19 cellular contexts compared by ENCODE assay signal in genomic region chr21:46159841-46160562, GRCh38. TPM values are rescaled to one million over a fixed set of nuclear protein-coding genes. Genes with fewer than 3 reads are reported as not detected.
DNase-seq lines count a peak whose midpoint lies in the region; ATAC-seq and TF ChIP-seq lines count a peak whose summit lies in the region.
"Had no signal": no experiment of that assay in that cellular context is flagged by ENCODE, and none has a peak within 500 bp of the region (broad histone marks: within the 10 kb centered on the region; RNA-seq: fewer than 3 reads in every experiment).

No MANE protein-coding gene starts in this region.

- no peaks in the 10 kb centered on the region for H3K27me3 Mint-ChIP-seq in activated T-cell treated with anti-CD3 and anti-CD28 coated beads, Interleukin-2, amount 50 U/mL, for 24 hours
- peaks cover 6% of the 10 kb centered on the region for H3K27me3 Mint-ChIP-seq in neural progenitor cell (ENCODE audit: insufficient read depth, low read depth)

- H2AK9ac ChIP-seq in IMR-90 (replicated peaks; ENCODE audit: low read depth, low read length, poor library complexity) = no peak overlapping the region

- H3K9me3 Mint-ChIP-seq in activated T-cell treated with anti-CD3 and anti-CD28 coated beads, Interleukin-2, amount 50 U/mL, for 24 hours = no peaks in the 10 kb centered on the region
- peaks cover 7% of the 10 kb centered on the region for H3K9me3 Mint-ChIP-seq in neural progenitor cell
- H3K9me3 Mint-ChIP-seq: activated T-helper 1 cell treated with anti-CD3 and anti-CD28 coated beads, Interleukin-12 subunit alpha, Interleukin-12 subunit beta, Interleukin-2, Interleukin-4 antibody, amounts not matched to agents 30 ng/mL and 10 ng/mL and 1 ng/mL, durations not matched to agents 14 hours and 24 hours and 36 hours had no signal

- no peak for TF ChIP-seq RAD21 in IMR-90 (IDR thresholded peaks at IDR 0.05; ENCODE audit: low read length)

- H3K18ac ChIP-seq in IMR-90 (ENCODE audit: low read depth, low read length) = no peak overlapping the region

- H4K20me1 ChIP-seq in IMR-90 (ENCODE audit: insufficient read depth, low read length) (no peaks in the 10 kb centered on the region), neural progenitor cell (ENCODE audit: low read depth) (no peaks in the 10 kb centered on the region)

- H3K9ac ChIP-seq in IMR-90 (ENCODE audit: low read depth, low read length) = no peak overlapping the region
- H3K9ac ChIP-seq in neural progenitor cell = no peak overlapping the region
- H3K9ac ChIP-seq: parathyroid adenoma had no signal

- TF ChIP-seq CTCF in IMR-90 (conservative IDR thresholded peaks at IDR 0.05; ENCODE audit: low read depth, low read length) (no peak), gastrocnemius medialis (IDR thresholded peaks at IDR 0.05 in 4 of 5, conservative IDR thresholded peaks at IDR 0.05 in 1 of 5) (no peak), neural progenitor cell (IDR thresholded peaks at IDR 0.05) (no peak)

- no peak overlapping the region for H3K27ac Mint-ChIP-seq in activated T-cell treated with anti-CD3 and anti-CD28 coated beads, Interleukin-2, amount 50 U/mL, for 24 hours
- no peak overlapping the region for H3K27ac Mint-ChIP-seq in neural progenitor cell
- H3K27ac Mint-ChIP-seq: activated T-helper 1 cell treated with anti-CD3 and anti-CD28 coated beads, Interleukin-12 subunit alpha, Interleukin-12 subunit beta, Interleukin-2, Interleukin-4 antibody, amounts not matched to agents 30 ng/mL and 10 ng/mL and 1 ng/mL, durations not matched to agents 14 hours and 24 hours and 36 hours had no signal

- H3K4me1 ChIP-seq in IMR-90 (ENCODE audit: control insufficient read depth, insufficient read depth, low read length) (no peaks in the 10 kb centered on the region), gastrocnemius medialis (no peaks in the 10 kb centered on the region), neural progenitor cell (no peaks in the 10 kb centered on the region)
- H3K4me1 ChIP-seq: parathyroid adenoma had no signal

- H4K8ac ChIP-seq in IMR-90 (ENCODE audit: low read depth in 2 of 2, low read length in 2 of 2) = no peak overlapping the region

- in situ Hi-C loops in IMR-90 (cut with MboI; ENCODE audit: low sequenced_read_pairs) (no loop called here), gastrocnemius medialis (cut with MboI; ENCODE audit: low sequenced_read_pairs in 4 of 4) (no loop called here)

- H3K56ac ChIP-seq in IMR-90 (ENCODE audit: extremely low read depth, insufficient read depth, low read length) = no peak overlapping the region

- POLR2A ChIA-PET in IMR-90 (lab: Charles Lee; ENCODE audit: unreplicated experiment) = no interaction called here

- no peaks in the 10 kb centered on the region for H3K79me1 ChIP-seq in IMR-90 (ENCODE audit: low read depth in 1 of 2, low read length in 2 of 2)

- intact Hi-C loops in IMR-90 (cut with micrococcal nuclease) = no loop called here
- intact Hi-C loops in gastrocnemius medialis (cut with DNase I; ENCODE audit: low total_unique reads) = no loop called here

- H3K36me3 Mint-ChIP-seq in activated T-cell treated with anti-CD3 and anti-CD28 coated beads, Interleukin-2, amount 50 U/mL, for 24 hours (ENCODE audit: low read depth) = no peaks in the 10 kb centered on the region
- H3K36me3 Mint-ChIP-seq in neural progenitor cell = peaks cover 9% of the 10 kb centered on the region

- DNase-seq in activated T-cell treated with anti-CD3 and anti-CD28 coated beads, Interleukin-2, amount 50 U/mL, for 24 hours = peak; percentile 26
- no peak for DNase-seq in activated T-cell treated with anti-CD3 and anti-CD28 coated beads, Interleukin-2, amount 50 U/mL, for 1 hour
- no peak for DNase-seq in IMR-90
- DNase-seq in ecto neural progenitor cell (ENCODE audit: low spot score) = peak; percentile 41
- DNase-seq in gastrocnemius medialis = peak; percentile 0 to 7
- DNase-seq in neural progenitor cell (ENCODE audit: low spot score) = no peak
- DNase-seq: ACHN; activated CD4-positive, alpha-beta T cell treated with anti-CD3 and anti-CD28 coated beads, Interleukin-2, amount 50 U/mL, for 1 hour; anterior cingulate cortex; DMS153; foreskin melanocyte; NCI-H1092 treated with DMSO at 0.1 percent for 48 hours; NCI-H748 treated with DMSO at 0.1 percent for 48 hours; PC-9 had no signal

- H3K23ac ChIP-seq in IMR-90 (ENCODE audit: low read depth, low read length) = no peak overlapping the region

- H3K4me3 ChIP-seq in IMR-90 (ENCODE audit: insufficient read depth, low read depth, low read length) (no peak overlapping the region), gastrocnemius medialis (no peak overlapping the region), neural progenitor cell (no peak overlapping the region)
- H3K4me3 ChIP-seq: PC-9, smooth muscle cell had no signal

- H3F3A ChIP-seq in neural progenitor cell (ENCODE audit: low read depth) = peaks cover 3% of the 10 kb centered on the region

- CTCF ChIA-PET in IMR-90 (lab: Yijun Ruan, JAX) = no interaction called here

- no peak overlapping the region for H4K5ac ChIP-seq in IMR-90 (ENCODE audit: low read depth, low read length)

- BruUV-seq in IMR-90 (replicated peaks; lab: Mats Ljungman, UMichigan) = no TSS peak

- H3K27ac ChIP-seq in IMR-90 (ENCODE audit: insufficient read depth, low read length) (no peak overlapping the region), gastrocnemius medialis (no peak overlapping the region), neural progenitor cell (no peak overlapping the region)
- H3K27ac ChIP-seq: parathyroid adenoma, PC-9 had no signal

- dilution Hi-C loops in IMR-90 (cut with HindIII; ENCODE audit: low sequenced_read_pairs, unreplicated experiment) = no loop called here

- H3K14ac ChIP-seq in IMR-90 (replicated peaks; ENCODE audit: low read depth, low read length) = no peak overlapping the region

- H3K9me3 ChIP-seq in IMR-90 (ENCODE audit: control insufficient read depth, insufficient read depth, low read length) (peaks cover 2% of the 10 kb centered on the region; the same call in 1 of the 2 replicates), gastrocnemius medialis (no peaks in the 10 kb centered on the region), neural progenitor cell (ENCODE audit: low read depth) (no peaks in the 10 kb centered on the region)

- no peak overlapping the region for H2BK20ac ChIP-seq in IMR-90 (ENCODE audit: low read depth, low read length)

- no peak overlapping the region for H4K91ac ChIP-seq in IMR-90 (ENCODE audit: insufficient read depth, low read depth, low read length)

- 93% methylated on average over 14 of the region's 24 CpGs; no CpG with 5 or more reads in 1 of the 2 experiments for WGBS in IMR-90 (ENCODE audit: extremely low coverage in 2 of 2, insufficient read length in 1 of 2), 2 experiments

- H2BK15ac ChIP-seq in IMR-90 (ENCODE audit: low read depth, low read length) = no peak overlapping the region

- no peak overlapping the region for H3K4ac ChIP-seq in IMR-90 (ENCODE audit: low read depth, low read length)

- peaks cover 5% of the 10 kb centered on the region for H3K36me3 ChIP-seq in IMR-90 (ENCODE audit: control insufficient read depth, insufficient read depth, low read length)
- no peaks in the 10 kb centered on the region for H3K36me3 ChIP-seq in gastrocnemius medialis
- no peaks in the 10 kb centered on the region for H3K36me3 ChIP-seq in neural progenitor cell

- H2AK5ac ChIP-seq in IMR-90 (ENCODE audit: low read depth, low read length) = no peak overlapping the region

- H3K27me3 ChIP-seq in IMR-90 (ENCODE audit: control insufficient read depth, insufficient read depth, low read length) (no peaks in the 10 kb centered on the region), gastrocnemius medialis (peaks cover 0 to 7% (median 7%) of the 10 kb centered on the region in 3 donors), neural progenitor cell (no peaks in the 10 kb centered on the region)

- no peak overlapping the region for H3K4me2 ChIP-seq in IMR-90 (ENCODE audit: low read depth, low read length)
- no peak overlapping the region for H3K4me2 ChIP-seq in neural progenitor cell
- H3K4me2 ChIP-seq: PC-9, smooth muscle cell had no signal

- no peak for TF ChIP-seq POLR2A in IMR-90 (IDR thresholded peaks at IDR 0.05; ENCODE audit: low read depth, low read length)
- no peak for TF ChIP-seq POLR2A in gastrocnemius medialis (IDR thresholded peaks at IDR 0.05)

- H3K4me1 Mint-ChIP-seq in activated T-cell treated with anti-CD3 and anti-CD28 coated beads, Interleukin-2, amount 50 U/mL, for 24 hours (ENCODE audit: low read depth) = no peaks in the 10 kb centered on the region
- peaks cover 9% of the 10 kb centered on the region for H3K4me1 Mint-ChIP-seq in neural progenitor cell

- H3K79me2 ChIP-seq in neural progenitor cell (ENCODE audit: low read depth) = no peaks in the 10 kb centered on the region
- H3K79me2 ChIP-seq: parathyroid adenoma had no signal

- H2BK5ac ChIP-seq in IMR-90 (ENCODE audit: low read depth, low read length, poor library complexity, severe bottlenecking) = no peak overlapping the region

- no peak overlapping the region for H3K4me3 Mint-ChIP-seq in activated T-cell treated with anti-CD3 and anti-CD28 coated beads, Interleukin-2, amount 50 U/mL, for 24 hours
- no peak overlapping the region for H3K4me3 Mint-ChIP-seq in neural progenitor cell
- H3K4me3 Mint-ChIP-seq: activated T-helper 1 cell treated with anti-CD3 and anti-CD28 coated beads, Interleukin-12 subunit alpha, Interleukin-12 subunit beta, Interleukin-2, Interleukin-4 antibody, amounts not matched to agents 30 ng/mL and 10 ng/mL and 1 ng/mL, durations not matched to agents 14 hours and 24 hours and 36 hours had no signal

- ATAC-seq in IMR-90 (ENCODE audit: low read depth) (no peak), gastrocnemius medialis (no peak), HG02970 (IDR thresholded peaks at IDR 0.05; ENCODE audit: low FRiP score, unreplicated experiment) (no peak), HG03439 (IDR thresholded peaks at IDR 0.05; ENCODE audit: unreplicated experiment) (no peak)

- H2AFZ ChIP-seq in IMR-90 (replicated peaks; ENCODE audit: low read length, poor library complexity) (peak overlapping the region; percentile 32), neural progenitor cell (replicated peaks) (no peak overlapping the region)
- H2AFZ ChIP-seq: parathyroid adenoma, PC-9 had no signal

- H2BK120ac ChIP-seq in IMR-90 (ENCODE audit: low read depth, low read length) = no peak overlapping the region

- H3K9me1 ChIP-seq in IMR-90 (ENCODE audit: insufficient read depth, low read length) = 0 out of 2 replicates have a peak, but pooled peaks cover 3% of the 10 kb centered on the region

RNA-seq across cellular contexts. Expression of gene FTCD, which starts 4.6 kb away (rescaled TPM):
- total RNA-seq in IMR-90 (2012; rRNA removed) (not detected in 2 replicates), gastrocnemius medialis (under 1 TPM in 2 of 4 donors, not detected in 2; 0.33 to 0.95 TPM), neural progenitor cell (ENCODE audit: low replicate concordance) (0.96 TPM in 1 of 2 replicates, not detected in the other)
- polyA plus RNA-seq in IMR-90 (2012; rRNA removed) = 0.19 and 0.55 TPM in 2 replicates
- 0.16 and 0.28 TPM in 2 replicates for polyA plus RNA-seq in IMR-90 (2012; cell fraction: cytosol; rRNA removed)
- polyA plus RNA-seq in IMR-90 (2012; cell fraction: nucleus; rRNA removed; ENCODE audit: low replicate concordance) = 2.0 and 4.9 TPM in 2 replicates

RNA-seq across cellular contexts. Expression of gene SPATC1L, which starts 24.3 kb away (rescaled TPM):
- total RNA-seq in IMR-90 (2012; rRNA removed) (3.1 and 3.8 TPM in 2 replicates), gastrocnemius medialis (10 to 100 TPM in 1 of 4 donors, 1 to 10 TPM in 3; 1.5 to 11.9 (median 3.0) TPM), neural progenitor cell (ENCODE audit: low replicate concordance) (5.1 and 20.2 TPM in 2 replicates)
- polyA plus RNA-seq in IMR-90 (2012; rRNA removed) = 17.2 and 23.4 TPM in 2 replicates
- 28.0 and 38.2 TPM in 2 replicates for polyA plus RNA-seq in IMR-90 (2012; cell fraction: cytosol; rRNA removed)
- polyA plus RNA-seq in IMR-90 (2012; cell fraction: nucleus; rRNA removed; ENCODE audit: low replicate concordance) = 19.7 and 57.2 TPM in 2 replicates

Comparison
In these comparisons a context has a peak if more than half of its experiments do, and no peak if none do; other contexts are left out.
1. DNase-seq: peak in activated T-cell treated with anti-CD3 and anti-CD28 coated beads, Interleukin-2, amount 50 U/mL, for 24 hours (single experiment), ecto neural progenitor cell (single experiment) and gastrocnemius medialis (2 of 2); none in activated T-cell treated with anti-CD3 and anti-CD28 coated beads, Interleukin-2, amount 50 U/mL, for 1 hour (single experiment), IMR-90 (single experiment) and neural progenitor cell (single experiment).